ENCODE assay signal across 1 cellular context in the genomic region with DNA sequence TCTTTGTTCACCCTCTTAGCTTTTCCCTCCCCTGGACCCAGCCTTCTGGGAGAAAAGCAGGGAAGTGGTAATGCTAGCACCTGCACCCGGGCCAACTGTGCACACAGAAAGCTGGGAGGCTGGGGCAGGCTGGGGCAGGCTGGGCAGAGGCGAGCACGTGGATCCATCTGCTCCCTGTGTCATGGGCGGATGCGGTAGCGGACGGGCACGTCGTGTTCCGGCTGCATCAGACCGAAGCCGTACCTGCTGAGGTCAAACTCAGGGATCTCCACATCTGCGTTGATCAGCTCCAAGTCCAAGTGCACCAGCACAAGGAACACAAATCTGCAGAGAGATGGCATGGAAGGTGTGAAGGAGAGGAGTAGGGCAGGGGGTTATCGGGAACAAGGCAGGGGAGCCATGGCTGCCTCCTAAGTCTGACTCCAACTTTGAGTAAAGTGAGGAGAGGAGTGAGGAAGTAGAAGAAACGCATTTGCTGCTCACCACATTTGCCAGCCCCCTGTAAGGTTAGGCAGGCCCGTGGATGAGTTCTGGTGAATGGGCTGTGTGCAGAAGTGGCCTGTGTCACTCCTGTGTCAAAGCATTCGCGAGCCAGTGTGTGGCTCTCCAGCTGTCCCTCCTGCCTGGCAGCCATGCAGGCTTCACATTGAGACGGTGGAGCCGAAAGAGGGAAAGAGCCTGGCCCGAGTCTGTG.
TF ChIP-seq lines count a peak whose summit lies in the region.

No MANE protein-coding gene starts in this region.

TF ChIP-seq in neural cell, 6 proteins besides CTCF, POLR2A, EP300 and RAD21 (continued from another document):
- TF ChIP-seq REST (IDR thresholded peaks at IDR 0.05; ENCODE audit: borderline replicate concordance) (no peak), SMC3 (conservative IDR thresholded peaks at IDR 0.05; ENCODE audit: poor library complexity) (no peak), POLR2AphosphoS5 (IDR thresholded peaks at IDR 0.05) (no peak)
